8 cellular contexts compared by ENCODE assay signal in the genomic region with DNA sequence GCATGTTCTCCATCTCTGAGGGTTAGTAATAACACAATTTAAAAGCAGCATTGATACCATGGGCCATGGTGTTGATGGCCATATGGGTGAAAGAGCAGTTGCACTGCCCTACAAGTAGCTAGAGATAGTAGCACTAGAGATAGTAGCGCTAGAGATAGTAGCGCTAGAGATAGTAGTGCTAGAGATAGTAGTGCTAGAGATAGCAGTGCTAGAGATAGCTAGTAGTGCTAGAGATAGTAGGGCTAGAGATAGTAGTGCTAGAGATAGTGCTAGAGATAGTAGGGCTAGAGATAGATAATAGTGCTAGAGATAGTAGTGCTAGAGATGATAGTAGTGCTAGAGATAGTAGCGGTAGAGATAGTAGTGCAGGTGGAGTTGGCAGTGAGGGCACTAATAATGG. TPM values are rescaled to one million over a fixed set of nuclear protein-coding genes. Genes with fewer than 3 reads are reported as not detected.
"Had no signal": no experiment of that assay in that cellular context is flagged by ENCODE, and none has a peak within 500 bp of the region (broad histone marks: within the 10 kb centered on the region; RNA-seq: fewer than 3 reads in every experiment).

No MANE protein-coding gene starts in this region.

- ATAC-seq: GM23338, K562 had no signal

- H3K4me3 Mint-ChIP-seq: GM23338, H9, HFFc6 had no signal

- H3K4me1 Mint-ChIP-seq: GM23338, H9 had no signal

- H3K9me3 Mint-ChIP-seq: GM23338, H9 had no signal

- H3K27ac Mint-ChIP-seq: GM23338, H9, HFFc6 had no signal

- DNase-seq: H9, HCEC 1CT, HFFc6, IMR-90 had no signal

- H3K4me3 ChIP-seq: GM23338, K562 had no signal

- H3K27ac ChIP-seq: HL-60 had no signal

RNA-seq across cellular contexts. Expression of gene KLHL14, which starts 39.5 kb away (rescaled TPM):
- total RNA-seq: HFFc6, HT1080, IMR-90, K562 had no signal
- polyA plus RNA-seq: IMR-90, K562 had no signal
